In genomic region chr7:145219461-145219860, GRCh38 we compare ENCODE assay signal across 23 cellular contexts.
"Had no signal": no experiment of that assay in that cellular context is flagged by ENCODE, and none has a peak within 500 bp of the region (broad histone marks: within the 10 kb centered on the region; RNA-seq: fewer than 3 reads in every experiment).

No MANE protein-coding gene starts in this region.

- H3K36me3 Mint-ChIP-seq: activated CD4-positive, alpha-beta memory T cell treated with anti-CD3 and anti-CD28 coated beads for 36 hours; activated CD8-positive, alpha-beta memory T cell treated with anti-CD3 and anti-CD28 coated beads, Interleukin-2, amount 10 ng/mL, durations not matched to agents 7 days and 5 days; activated naive CD4-positive, alpha-beta T cell treated with anti-CD3 and anti-CD28 coated beads, Interleukin-2, amount 50 U/mL, for 72 hours; brain; naive thymus-derived CD4-positive, alpha-beta T cell; stimulated activated memory B cell treated with anti-CD40 and anti-IgM and Interleukin-4, amounts not matched to agents 10 μg/mL and 1 μg/mL and 100 μg/mL, for 72 hours; type B pancreatic cell had no signal

- H3K79me2 ChIP-seq: hepatocyte had no signal

- H2AFZ ChIP-seq: hepatocyte had no signal

- H3K4me1 Mint-ChIP-seq: activated CD8-positive, alpha-beta memory T cell treated with anti-CD3 and anti-CD28 coated beads, Interleukin-2, amount 10 ng/mL, durations not matched to agents 7 days and 5 days; activated T-helper 17 cell treated with anti-CD3 and anti-CD28 coated beads, Interleukin-2, amount 50 U/mL, for 72 hours; brain; naive thymus-derived CD4-positive, alpha-beta T cell; neural crest cell; stimulated activated memory B cell treated with anti-CD40 and anti-IgM and Interleukin-4, amounts not matched to agents 10 μg/mL and 1 μg/mL and 100 μg/mL, for 72 hours; T-helper 17 cell had no signal

- H3K4me3 Mint-ChIP-seq: activated CD4-positive, alpha-beta memory T cell treated with anti-CD3 and anti-CD28 coated beads for 36 hours; activated CD8-positive, alpha-beta memory T cell treated with anti-CD3 and anti-CD28 coated beads, Interleukin-2, amount 10 ng/mL, durations not matched to agents 7 days and 5 days; activated T-helper 17 cell treated with anti-CD3 and anti-CD28 coated beads, Interleukin-2, amount 50 U/mL, for 72 hours; brain; naive thymus-derived CD4-positive, alpha-beta T cell; neural crest cell; stimulated activated memory B cell treated with anti-CD40 and anti-IgM and Interleukin-4, amounts not matched to agents 10 μg/mL and 1 μg/mL and 100 μg/mL, for 72 hours; T-helper 17 cell; type B pancreatic cell had no signal

- H3K9me3 Mint-ChIP-seq: type B pancreatic cell had no signal

- H3K27ac Mint-ChIP-seq: activated CD4-positive, alpha-beta memory T cell treated with anti-CD3 and anti-CD28 coated beads for 36 hours; activated CD8-positive, alpha-beta memory T cell treated with anti-CD3 and anti-CD28 coated beads, Interleukin-2, amount 10 ng/mL, durations not matched to agents 7 days and 5 days; activated naive CD4-positive, alpha-beta T cell treated with anti-CD3 and anti-CD28 coated beads, Interleukin-2, amount 50 U/mL, for 72 hours; activated T-helper 17 cell treated with anti-CD3 and anti-CD28 coated beads, Interleukin-2, amount 50 U/mL, for 72 hours; brain; naive thymus-derived CD4-positive, alpha-beta T cell; stimulated activated memory B cell treated with anti-CD40 and anti-IgM and Interleukin-4, amounts not matched to agents 10 μg/mL and 1 μg/mL and 100 μg/mL, for 72 hours; T-helper 17 cell; type B pancreatic cell had no signal

- ATAC-seq: activated CD8-positive, alpha-beta memory T cell treated with anti-CD3 and anti-CD28 coated beads, Interleukin-2, amount 10 ng/mL, durations not matched to agents 7 days and 5 days; activated naive CD4-positive, alpha-beta T cell treated with anti-CD3 and anti-CD28 coated beads, Interleukin-2, amount 50 U/mL, for 72 hours; activated T-helper 17 cell treated with anti-CD3 and anti-CD28 coated beads, Interleukin-2, amount 50 U/mL, for 72 hours; lower lobe of right lung; naive thymus-derived CD4-positive, alpha-beta T cell; sciatic nerve; stimulated activated memory B cell treated with anti-CD40 and anti-IgM and Interleukin-4, amounts not matched to agents 10 μg/mL and 1 μg/mL and 100 μg/mL, for 72 hours; T-helper 17 cell had no signal

- H3K4me3 ChIP-seq: colonic mucosa, esophagus squamous epithelium, hepatocyte, lower lobe of right lung, stomach, testis had no signal

- H3K27me3 ChIP-seq: colonic mucosa, esophagus squamous epithelium, hepatocyte, stomach, testis had no signal

- H3K27me3 Mint-ChIP-seq: activated CD4-positive, alpha-beta memory T cell treated with anti-CD3 and anti-CD28 coated beads for 36 hours; activated CD8-positive, alpha-beta memory T cell treated with anti-CD3 and anti-CD28 coated beads, Interleukin-2, amount 10 ng/mL, durations not matched to agents 7 days and 5 days; activated T-helper 17 cell treated with anti-CD3 and anti-CD28 coated beads, Interleukin-2, amount 50 U/mL, for 72 hours; brain; naive thymus-derived CD4-positive, alpha-beta T cell; stimulated activated memory B cell treated with anti-CD40 and anti-IgM and Interleukin-4, amounts not matched to agents 10 μg/mL and 1 μg/mL and 100 μg/mL, for 72 hours; T-helper 17 cell; type B pancreatic cell had no signal

- H3K4me2 ChIP-seq: hepatocyte had no signal

- H3K4me1 ChIP-seq: colonic mucosa, esophagus squamous epithelium, lower lobe of right lung, stomach, testis had no signal

- H3K36me3 ChIP-seq: colonic mucosa, esophagus squamous epithelium, lower lobe of right lung, stomach had no signal

- H3K27ac ChIP-seq: colonic mucosa, esophagus squamous epithelium, hepatocyte, lower lobe of right lung, stomach, testis had no signal

- DNase-seq: activated CD4-positive, alpha-beta memory T cell treated with anti-CD3 and anti-CD28 coated beads for 36 hours; activated CD4-positive, alpha-beta T cell treated with anti-CD3 and anti-CD28 coated beads for 48 hours; activated CD8-positive, alpha-beta memory T cell treated with anti-CD3 and anti-CD28 coated beads, Interleukin-2, amount 10 ng/mL, durations not matched to agents 7 days and 5 days; aorta; colonic mucosa; esophagus squamous epithelium; foreskin fibroblast; lower lobe of right lung; naive thymus-derived CD4-positive, alpha-beta T cell; occipital lobe; small intestine; stimulated activated CD4-positive, alpha-beta T cell treated with anti-CD3 and anti-CD28 coated beads, Interleukin-15, amount 100 ng/mL, for 24 hours; stomach; T-helper 17 cell; testis had no signal

- H3K9me3 ChIP-seq: colonic mucosa, lower lobe of right lung, testis had no signal
